ENCODE assay signal across 9 cellular contexts in the genomic region with DNA sequence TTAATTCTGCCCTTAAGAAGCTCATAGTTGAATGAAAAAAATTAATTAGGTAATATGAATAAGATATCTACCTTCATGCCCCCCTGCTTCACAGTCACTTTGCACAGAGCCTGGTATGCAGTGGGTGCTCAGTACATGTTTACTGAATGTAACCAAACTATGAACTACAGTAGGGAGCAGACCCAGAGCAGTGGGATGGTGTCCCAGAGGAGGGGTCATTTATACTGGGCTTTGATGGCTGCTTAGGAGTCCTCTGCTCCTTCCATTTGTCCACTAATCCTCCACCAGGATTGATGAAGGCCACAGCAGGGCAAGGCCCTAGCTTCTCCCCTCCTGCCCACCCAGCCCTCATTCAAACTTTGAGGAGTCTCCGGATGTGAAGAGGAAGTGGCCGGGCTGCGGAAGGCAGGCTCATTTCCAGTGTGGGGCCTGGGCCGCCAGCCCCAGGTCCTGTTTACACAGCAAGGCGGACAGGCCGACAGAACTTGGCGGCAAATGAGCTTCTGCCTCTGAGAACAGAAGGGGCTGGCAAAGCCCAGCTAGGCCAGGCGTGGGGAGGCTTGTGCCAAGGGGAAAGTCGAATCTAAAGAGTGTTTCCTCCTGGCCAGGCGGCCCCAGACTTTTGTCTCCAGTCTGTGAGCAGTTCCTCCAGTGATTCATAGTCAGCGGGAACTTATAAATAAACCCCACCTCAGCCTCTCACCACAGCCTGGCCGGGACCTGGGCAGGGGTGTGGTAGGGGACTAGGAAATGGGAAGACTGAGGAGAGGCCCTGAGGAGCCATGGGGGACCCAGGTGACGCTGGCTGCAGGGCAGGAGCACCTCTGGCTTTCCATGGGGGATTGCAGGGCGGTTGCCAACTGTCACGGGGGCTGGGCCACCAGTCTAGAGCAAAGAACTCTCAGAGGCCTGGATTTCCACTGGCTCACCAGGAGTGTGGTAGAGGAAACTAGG. TPM values are rescaled to one million over a fixed set of nuclear protein-coding genes. Genes with fewer than 3 reads are reported as not detected.
DNase-seq lines count a peak whose midpoint lies in the region; ATAC-seq, FAIRE-seq and TF ChIP-seq lines count a peak whose summit lies in the region.
"Had no signal": no experiment of that assay in that cellular context is flagged by ENCODE, and none has a peak within 500 bp of the region (broad histone marks: within the 10 kb centered on the region; RNA-seq: fewer than 3 reads in every experiment).

No MANE protein-coding gene starts in this region.

- no peak for FAIRE-seq in astrocyte (lab: Jason Lieb, UNC)
- FAIRE-seq in kidney (lab: Jason Lieb, UNC) = no peak

- peaks cover 9% of the 10 kb centered on the region for H3K4me1 Mint-ChIP-seq in astrocyte (ENCODE audit: low read depth, unreplicated experiment)

- no peak overlapping the region for H3K4me3 Mint-ChIP-seq in astrocyte (ENCODE audit: unreplicated experiment)
- H3K4me3 Mint-ChIP-seq: T-helper 1 cell treated with Interleukin-12 subunit alpha and Interleukin-12 subunit beta and Interleukin-4 antibody, amounts not matched to agents 30 μg/mL and 1 μg/mL, for 36 hours had no signal

- H3K4me2 ChIP-seq in astrocyte (ENCODE audit: low read length) (peak overlapping the region; percentile 73), smooth muscle cell (peak overlapping the region; percentile 52)

- no peak for TF ChIP-seq CTCF in astrocyte (IDR thresholded peaks at IDR 0.05; ENCODE audit: insufficient read depth, low read depth, low read length)
- TF ChIP-seq CTCF in kidney (IDR thresholded peaks at IDR 0.05; ENCODE audit: borderline replicate concordance, extremely low read depth, insufficient read depth) = no peak
- TF ChIP-seq CTCF in smooth muscle cell (IDR thresholded peaks at IDR 0.05; ENCODE audit: borderline replicate concordance, insufficient read depth, poor library complexity, severe bottlenecking) = no peak
- TF ChIP-seq CTCF in GM13977 (IDR thresholded peaks at IDR 0.05; ENCODE audit: extremely low read depth, insufficient read depth, missing control alignments) = no peak

- no peaks in the 10 kb centered on the region for H3K36me3 Mint-ChIP-seq in astrocyte (ENCODE audit: low read depth, unreplicated experiment)

- peaks cover 24% of the 10 kb centered on the region for H3F3A ChIP-seq in smooth muscle cell (ENCODE audit: low read depth)

- H4K20me1 ChIP-seq in astrocyte (ENCODE audit: insufficient read depth, low read length) (no peaks in the 10 kb centered on the region), smooth muscle cell (ENCODE audit: low read depth) (no peaks in the 10 kb centered on the region)

- intact Hi-C loops in kidney (cut with DNase I) = loop anchor here (10.0 kb wide), 1 partner anchor 237 kb away; no protein-coding TSS in a partner anchor

- H3K9me3 ChIP-seq in HUES64 (ENCODE audit: insufficient read depth, low read depth, low read length) = no peaks in the 10 kb centered on the region
- H3K9me3 ChIP-seq in astrocyte (ENCODE audit: insufficient read depth, low read depth, low read length) = no peaks in the 10 kb centered on the region
- H3K9me3 ChIP-seq in kidney (ENCODE audit: control insufficient read depth in 1 of 2, low read length in 2 of 2) = no peaks in the 10 kb centered on the region
- H3K9me3 ChIP-seq in smooth muscle cell (replicated peaks; ENCODE audit: low read depth) = no peaks in the 10 kb centered on the region

- ATAC-seq in HG02678 (IDR thresholded peaks at IDR 0.05; ENCODE audit: unreplicated experiment) (no peak), HG02642 (IDR thresholded peaks at IDR 0.05; ENCODE audit: poor library complexity, unreplicated experiment) (no peak)

- H3K36me3 ChIP-seq in HUES64 (ENCODE audit: insufficient read depth, low read length) = no peaks in the 10 kb centered on the region
- no peaks in the 10 kb centered on the region for H3K36me3 ChIP-seq in astrocyte (ENCODE audit: insufficient read depth, low read length)
- no peaks in the 10 kb centered on the region for H3K36me3 ChIP-seq in kidney (ENCODE audit: control insufficient read depth in 1 of 2, insufficient read depth in 2 of 2, low read length in 2 of 2)
- H3K36me3 ChIP-seq in smooth muscle cell (ENCODE audit: low read depth) = no peaks in the 10 kb centered on the region

- H3K27me3 ChIP-seq in HUES64 (ENCODE audit: insufficient read depth, low read length) (peaks cover 13% of the 10 kb centered on the region; the same call in 1 of the 2 replicates), astrocyte (ENCODE audit: insufficient read depth, low read length) (no peaks in the 10 kb centered on the region), smooth muscle cell (ENCODE audit: low read depth) (no peaks in the 10 kb centered on the region)

- H3K27ac Mint-ChIP-seq in astrocyte (ENCODE audit: unreplicated experiment) = peak overlapping the region; percentile 81
- H3K27ac Mint-ChIP-seq: T-helper 1 cell treated with Interleukin-12 subunit alpha and Interleukin-12 subunit beta and Interleukin-4 antibody, amounts not matched to agents 30 μg/mL and 1 μg/mL, for 36 hours had no signal

- H2AFZ ChIP-seq in astrocyte (ENCODE audit: low read depth, low read length) (peak overlapping the region; percentile 97), smooth muscle cell (ENCODE audit: low read depth) (peak overlapping the region; percentile 76)

- no peak overlapping the region for H3K9ac ChIP-seq in HUES64 (ENCODE audit: low read depth, low read length)
- H3K9ac ChIP-seq in astrocyte (ENCODE audit: low read length) = peak overlapping the region; percentile 80
- H3K9ac ChIP-seq in kidney (ENCODE audit: low read length in 2 of 2) = no peak overlapping the region
- peak overlapping the region; percentile 77 for H3K9ac ChIP-seq in smooth muscle cell (ENCODE audit: low read depth)

- DNase-seq in astrocyte (ENCODE audit: low read depth) = peak; percentile 80
- peak; percentile 86 for DNase-seq in kidney
- DNase-seq in smooth muscle cell (lab: John Stamatoyannopoulos, UW; ENCODE audit: unreplicated experiment) = peak; percentile 28
- no peak for DNase-seq in activated CD8-positive, alpha-beta memory T cell treated with anti-CD3 and anti-CD28 coated beads for 24 hours
- DNase-seq in GM13977 (ENCODE audit: low spot score) = no peak

- 59% methylated on average over 15 of the region's 15 CpGs for WGBS in HUES64
- WGBS in smooth muscle cell (ENCODE audit: low lambda C conversion rate) = 41% methylated on average over 15 of the region's 15 CpGs

- H3K27me3 Mint-ChIP-seq in astrocyte (ENCODE audit: low read depth, unreplicated experiment) = peaks cover 26% of the 10 kb centered on the region

- H3K4me3 ChIP-seq in HUES64 (ENCODE audit: low read length) (no peak overlapping the region), astrocyte (ENCODE audit: insufficient read depth, low read depth, low read length) (no peak overlapping the region), kidney (ENCODE audit: low read length in 2 of 2) (no peak overlapping the region), smooth muscle cell (no peak overlapping the region)

- peak overlapping the region; percentile 12; the same call in 1 of the 2 replicates for H3K27ac ChIP-seq in HUES64 (ENCODE audit: low read depth, low read length)
- H3K27ac ChIP-seq in astrocyte (ENCODE audit: low read depth, low read length) = peak overlapping the region; percentile 92
- peak overlapping the region in 1 of 2 donors; percentile 3 for H3K27ac ChIP-seq in kidney (ENCODE audit: low read depth in 2 of 2, low read length in 2 of 2)
- H3K27ac ChIP-seq in smooth muscle cell (ENCODE audit: low read depth) = peak overlapping the region; percentile 96

- in situ Hi-C loops in GM13977 (cut with MboI; ENCODE audit: low pct_unique_long_range_greater_than_20kb, low sequenced_read_pairs, unreplicated experiment) = no loop called here

- peaks cover 31% of the 10 kb centered on the region for H3K4me1 ChIP-seq in HUES64 (ENCODE audit: insufficient read depth, low read length)
- H3K4me1 ChIP-seq in astrocyte (ENCODE audit: insufficient read depth, low read length) = peaks cover 21% of the 10 kb centered on the region
- H3K4me1 ChIP-seq in kidney (ENCODE audit: control insufficient read depth in 1 of 2, insufficient read depth in 1 of 2, low read depth in 1 of 2, low read length in 2 of 2) = peaks cover 8 to 18% of the 10 kb centered on the region in 2 donors
- H3K4me1 ChIP-seq in smooth muscle cell (ENCODE audit: low read depth) = peaks cover 19% of the 10 kb centered on the region

- H3K79me2 ChIP-seq in astrocyte (ENCODE audit: insufficient read depth, low read length) (no peaks in the 10 kb centered on the region), smooth muscle cell (ENCODE audit: low read depth) (no peaks in the 10 kb centered on the region)

- H3K9me3 Mint-ChIP-seq in astrocyte (ENCODE audit: unreplicated experiment) = no peaks in the 10 kb centered on the region

RNA-seq across cellular contexts. Expression of a gene that starts 51.6 kb away (rescaled TPM):
- 3.8 TPM for polyA plus RNA-seq in HUES64 (2013, experiment 1 of 2)
- 3.9 TPM for polyA plus RNA-seq in HUES64 (2013, experiment 2 of 2)
- total RNA-seq in astrocyte (12.8 and 13.2 TPM in 2 replicates), kidney (not detected), smooth muscle cell (6.4 and 6.5 TPM in 2 replicates)
- polyA plus RNA-seq in kidney (ENCODE audit: insufficient read depth, low read depth, low replicate concordance) (not detected), smooth muscle cell (3.1 and 4.3 TPM in 2 replicates)

Comparison
In these comparisons a context has a peak if more than half of its experiments do, and no peak if none do; other contexts are left out.
1. H3K9ac ChIP-seq: peak in astrocyte (single experiment) and smooth muscle cell (single experiment); none in HUES64 (single experiment) and kidney (0 of 2).
2. DNase-seq: peak in astrocyte (single experiment), kidney (single experiment) and smooth muscle cell (single experiment); none in activated CD8-positive, alpha-beta memory T cell treated with anti-CD3 and anti-CD28 coated beads for 24 hours (single experiment) and GM13977 (single experiment).